8 cellular contexts compared by ENCODE assay signal in the genomic region with DNA sequence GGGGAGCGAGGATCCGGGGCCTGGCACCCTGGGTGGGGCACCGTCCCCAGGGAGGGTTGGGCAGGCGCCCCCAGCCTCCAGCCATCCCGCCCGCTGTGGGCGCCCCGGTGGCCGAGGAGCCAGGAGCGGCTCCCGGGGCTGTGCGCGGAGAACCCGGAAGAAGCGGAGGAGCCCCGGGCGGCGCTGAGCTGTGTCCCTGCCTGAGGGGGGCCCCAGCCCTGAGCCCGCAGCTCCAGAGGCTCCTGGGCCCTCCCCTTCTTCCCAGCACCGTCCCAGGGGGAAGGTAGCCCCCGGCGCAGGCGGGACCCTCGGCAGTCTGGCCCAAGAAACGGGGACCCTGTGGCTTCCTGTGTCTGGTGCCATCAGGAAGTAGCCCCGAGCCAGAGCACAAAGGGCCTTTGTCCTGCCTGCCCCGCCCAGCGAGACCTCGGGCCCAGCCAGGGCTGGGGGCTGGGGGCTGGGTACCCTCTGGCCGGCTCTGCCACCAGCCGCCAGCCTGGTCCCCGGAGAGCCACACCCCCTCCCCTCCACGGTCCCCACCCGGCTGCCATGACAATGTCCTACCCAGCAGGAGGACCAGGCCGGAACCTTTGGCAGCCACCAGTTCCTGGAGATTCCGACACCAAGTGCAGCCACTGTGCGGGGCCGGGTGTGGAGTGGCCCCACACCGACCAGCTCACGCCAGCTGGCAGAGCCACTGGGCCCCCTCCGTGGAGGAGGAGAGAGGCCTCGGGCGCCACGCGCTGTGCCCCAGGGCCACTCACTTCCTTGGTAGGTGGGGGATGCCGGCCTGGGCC. TPM values are rescaled to one million over a fixed set of nuclear protein-coding genes. Genes with fewer than 3 reads are reported as not detected.
DNase-seq lines count a peak whose midpoint lies in the region; ATAC-seq and TF ChIP-seq lines count a peak whose summit lies in the region.

No MANE protein-coding gene starts in this region.

- H4K20me1 ChIP-seq in OCI-LY7 (ENCODE audit: insufficient read depth, low read length): no peaks in the 10 kb centered on the region

- H3K9ac ChIP-seq in rectal smooth muscle tissue (ENCODE audit: low read length): peak overlapping the region; percentile 93

- peak overlapping the region; percentile 70 for H3K27ac ChIP-seq in CD8-positive, alpha-beta T cell (ENCODE audit: low read depth, low read length)
- H3K27ac ChIP-seq in OCI-LY7 (ENCODE audit: low read depth, low read length, poor library complexity, severe bottlenecking) (no peak overlapping the region), rectal smooth muscle tissue (ENCODE audit: low read depth, low read length) (peak overlapping the region; percentile 91)

- no peaks in the 10 kb centered on the region for H3K9me3 ChIP-seq in CD8-positive, alpha-beta T cell (ENCODE audit: low read length)
- no peaks in the 10 kb centered on the region for H3K9me3 ChIP-seq in OCI-LY7 (ENCODE audit: low read length)

- H3K27me3 ChIP-seq in CD8-positive, alpha-beta T cell (ENCODE audit: insufficient read depth, low read length): no peaks in the 10 kb centered on the region
- peaks cover 3% of the 10 kb centered on the region for H3K27me3 ChIP-seq in rectal smooth muscle tissue (ENCODE audit: control insufficient read depth, insufficient read depth, low read length)

- H3K36me3 ChIP-seq in CD8-positive, alpha-beta T cell (ENCODE audit: insufficient read depth, low read length): no peaks in the 10 kb centered on the region
- no peaks in the 10 kb centered on the region for H3K36me3 ChIP-seq in OCI-LY7 (ENCODE audit: insufficient read depth, low read length)
- H3K36me3 ChIP-seq in rectal smooth muscle tissue (ENCODE audit: control insufficient read depth, insufficient read depth, low read length): no peaks in the 10 kb centered on the region

- H3K9me2 ChIP-seq in OCI-LY7 (ENCODE audit: insufficient read depth, low read length): no peaks in the 10 kb centered on the region

- POLR2A ChIA-PET in CD8-positive, alpha-beta T cell (lab: Charles Lee): interaction anchor here (0.7 kb wide), 1 partner anchor 36 kb away, joined by 3 read pairs; no protein-coding TSS in a partner anchor
- POLR2A ChIA-PET in OCI-LY7 (lab: Charles Lee): interaction anchor here (0.6 kb wide), 1 partner anchor 44 kb away, joined by 6 read pairs; no protein-coding TSS in a partner anchor

- peak overlapping the region; percentile 32; the same call in 1 of the 2 replicates for H2AFZ ChIP-seq in OCI-LY7 (ENCODE audit: low read length)

- no TSS peak for BruUV-seq in OCI-LY7 (replicated peaks; lab: Mats Ljungman, UMichigan)

- H3K27ac Mint-ChIP-seq in CD8-positive, alpha-beta T cell: no peak overlapping the region

- intact Hi-C loops in CD8-positive, alpha-beta T cell (cut with DNase I, micrococcal nuclease): loop anchor here in 1 of 2 experiments (1.0 kb wide), 1 partner anchor 73 kb away; no protein-coding TSS in a partner anchor
- intact Hi-C loops in OCI-LY7 (cut with micrococcal nuclease; ENCODE audit: unreplicated experiment): no loop called here

- H3K9me3 Mint-ChIP-seq in CD8-positive, alpha-beta T cell: peaks cover 4% of the 10 kb centered on the region

- peak in 3 of 7 experiments; percentile 36 to 75 (median 42) for DNase-seq in CD8-positive, alpha-beta T cell
- DNase-seq in OCI-LY7 (ENCODE audit: low spot score) (peak; percentile 27), astrocyte of the hippocampus (ENCODE audit: low read depth, low spot score) (peak; percentile 65), hippocampal formation (lab: John Stamatoyannopoulos, UW) (peak; percentile 66 to 84), SKM-1 (lab: John Stamatoyannopoulos, UW; ENCODE audit: unreplicated experiment) (no peak)

- no peaks in the 10 kb centered on the region for H3K27me3 Mint-ChIP-seq in CD8-positive, alpha-beta T cell (ENCODE audit: low read depth)

- ATAC-seq in CD8-positive, alpha-beta T cell: peak; percentile 75
- ATAC-seq in GM21576 (IDR thresholded peaks at IDR 0.05; ENCODE audit: unreplicated experiment): peak; percentile 34
- ATAC-seq in HG02870 (IDR thresholded peaks at IDR 0.05; ENCODE audit: unreplicated experiment): no peak

- H3K79me2 ChIP-seq in OCI-LY7 (ENCODE audit: insufficient read depth, low read depth, low read length): no peaks in the 10 kb centered on the region

- H3K4me3 ChIP-seq in CD8-positive, alpha-beta T cell (ENCODE audit: low read depth, low read length): peak overlapping the region; percentile 90
- H3K4me3 ChIP-seq in OCI-LY7 (ENCODE audit: low read depth, low read length, poor library complexity, severe bottlenecking) (peak overlapping the region; percentile 65), rectal smooth muscle tissue (ENCODE audit: low read length) (peak overlapping the region; percentile 85)

- TF ChIP-seq CTCF in CD8-positive, alpha-beta T cell (IDR thresholded peaks at IDR 0.05): no peak
- TF ChIP-seq CTCF in OCI-LY7 (conservative IDR thresholded peaks at IDR 0.05; ENCODE audit: low read length): no peak

- H3K4me2 ChIP-seq in OCI-LY7 (ENCODE audit: low read length): peak overlapping the region; percentile 86

- peak overlapping the region; percentile 78 for H3K4me3 Mint-ChIP-seq in CD8-positive, alpha-beta T cell

- H3K4me1 Mint-ChIP-seq in CD8-positive, alpha-beta T cell (ENCODE audit: low read depth): peaks cover 2% of the 10 kb centered on the region

- H3K36me3 Mint-ChIP-seq in CD8-positive, alpha-beta T cell: no peaks in the 10 kb centered on the region

- H3K4me1 ChIP-seq in CD8-positive, alpha-beta T cell (ENCODE audit: insufficient read depth, low read length): peaks cover 10% of the 10 kb centered on the region
- H3K4me1 ChIP-seq in OCI-LY7 (ENCODE audit: insufficient read depth, low read length, poor library complexity, severe bottlenecking) (peaks cover 5% of the 10 kb centered on the region), rectal smooth muscle tissue (ENCODE audit: control insufficient read depth, insufficient read depth, low read length) (peaks cover 7% of the 10 kb centered on the region)

- CTCF ChIA-PET in CD8-positive, alpha-beta T cell (lab: Charles Lee): interaction anchor here (1.4 kb wide), 1 partner anchor 134 kb away, joined by 3 read pairs; no protein-coding TSS in a partner anchor
- CTCF ChIA-PET in OCI-LY7 (lab: Charles Lee; ENCODE audit: unreplicated experiment): no interaction called here

RNA-seq across cellular contexts. Expression of a gene that starts 15.6 kb away (rescaled TPM):
- not detected for total RNA-seq in CD8-positive, alpha-beta T cell
- total RNA-seq in OCI-LY7 (2014; rRNA removed; shearing (Covaris generic)): not detected in 2 replicates
- total RNA-seq in OCI-LY7 (2022): not detected in 2 replicates

RNA-seq across cellular contexts. Expression of a gene that starts 42.2 kb away (rescaled TPM):
- total RNA-seq in CD8-positive, alpha-beta T cell: 10 to 100 TPM; 14.3 to 17.6 TPM
- total RNA-seq in OCI-LY7 (2014; rRNA removed; shearing (Covaris generic)): 13.1 and 27.6 TPM in 2 replicates
- 24.1 and 24.5 TPM in 2 replicates for total RNA-seq in OCI-LY7 (2022)

RNA-seq across cellular contexts. Expression of a gene that starts 48.3 kb away (rescaled TPM):
- total RNA-seq in CD8-positive, alpha-beta T cell: 1 to 10 TPM; 4.2 to 4.6 TPM
- total RNA-seq in OCI-LY7 (2014; rRNA removed; shearing (Covaris generic)): not detected in 2 replicates
- total RNA-seq in OCI-LY7 (2022): not detected in 2 replicates

RNA-seq across cellular contexts. Expression of a gene that starts 55.8 kb away (rescaled TPM):
- 1 to 10 TPM; 2.4 to 3.2 TPM for total RNA-seq in CD8-positive, alpha-beta T cell
- total RNA-seq in OCI-LY7 (2014; rRNA removed; shearing (Covaris generic)): not detected in 2 replicates
- 1.1 and 1.4 TPM in 2 replicates for total RNA-seq in OCI-LY7 (2022)

Comparison
In these comparisons a context has a peak if more than half of its experiments do, and no peak if none do; other contexts are left out.
1. RNA of a gene that starts 48.3 kb away (total RNA-seq): 4.2 to 4.6 TPM in CD8-positive, alpha-beta T cell; not detected in OCI-LY7; every median in the first group is over 4 times any median in the second.
2. Peak in every context shown above with its lines, with median percentiles within 50 percentile points of each other: H3K4me3 ChIP-seq.